8 cellular contexts compared by ENCODE assay signal in the genomic region with DNA sequence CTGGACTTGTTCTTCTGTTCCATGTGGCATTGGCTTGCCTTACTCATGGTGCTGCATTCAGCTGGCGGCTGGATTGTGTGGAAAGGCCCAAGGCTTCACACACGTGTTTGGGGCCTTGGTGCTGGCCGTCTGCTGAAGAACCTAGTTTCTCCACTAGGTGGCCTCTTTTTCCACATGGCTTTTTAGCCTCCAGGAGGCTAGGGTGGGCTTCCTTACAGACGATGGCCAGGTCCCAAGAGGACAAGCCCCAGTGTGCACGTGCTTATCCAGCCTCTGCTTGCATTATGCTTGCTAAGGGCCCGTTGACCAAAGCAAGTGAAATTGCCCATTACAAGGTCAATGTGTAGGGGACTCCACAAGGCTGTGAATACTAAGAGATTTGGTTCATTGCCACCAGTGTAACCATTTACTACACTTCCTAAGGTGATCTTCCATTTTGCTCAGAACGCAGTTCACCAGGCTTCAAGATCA. TPM values are rescaled to one million over a fixed set of nuclear protein-coding genes. Genes with fewer than 3 reads are reported as not detected.
DNase-seq lines count a peak whose midpoint lies in the region; ATAC-seq and TF ChIP-seq lines count a peak whose summit lies in the region.

No MANE protein-coding gene starts in this region.

- no peak overlapping the region for H3K4me3 Mint-ChIP-seq in activated naive CD4-positive, alpha-beta T cell treated with anti-CD3 and anti-CD28 coated beads for 36 hours
- H3K4me3 Mint-ChIP-seq in stimulated activated effector memory CD8-positive, alpha-beta T cell treated with anti-CD3 and anti-CD28 coated beads, Interleukin-12 subunit alpha, Interleukin-12 subunit beta, amount 100 ng/mL, for 72 hours = no peak overlapping the region

- H3K36me3 Mint-ChIP-seq in activated naive CD4-positive, alpha-beta T cell treated with anti-CD3 and anti-CD28 coated beads for 36 hours (ENCODE audit: low read depth) = no peaks in the 10 kb centered on the region
- H3K36me3 Mint-ChIP-seq in stimulated activated effector memory CD8-positive, alpha-beta T cell treated with anti-CD3 and anti-CD28 coated beads, Interleukin-12 subunit alpha, Interleukin-12 subunit beta, amount 100 ng/mL, for 72 hours = no peaks in the 10 kb centered on the region

- CTCF ChIA-PET in activated naive CD4-positive, alpha-beta T cell treated with anti-CD3 and anti-CD28 coated beads for 36 hours (lab: Charles Lee) = interaction anchor here (1.1 to 1.6 kb wide), 3 partner anchors 57 to 106 kb away, joined by 3 to 4 read pairs (median 4); no protein-coding TSS in a partner anchor

- H3K9me3 Mint-ChIP-seq in activated naive CD4-positive, alpha-beta T cell treated with anti-CD3 and anti-CD28 coated beads for 36 hours = no peaks in the 10 kb centered on the region
- no peaks in the 10 kb centered on the region for H3K9me3 Mint-ChIP-seq in stimulated activated effector memory CD8-positive, alpha-beta T cell treated with anti-CD3 and anti-CD28 coated beads, Interleukin-12 subunit alpha, Interleukin-12 subunit beta, amount 100 ng/mL, for 72 hours

- H3K4me3 ChIP-seq in fibroblast of the aortic adventitia (ENCODE audit: low read depth, low read length) = no peak overlapping the region

- ATAC-seq in stimulated activated effector memory CD8-positive, alpha-beta T cell treated with anti-CD3 and anti-CD28 coated beads, Interleukin-12 subunit alpha, Interleukin-12 subunit beta, amount 100 ng/mL, for 72 hours = peak; percentile 50
- ATAC-seq in activated CD4-positive, CD25-positive, alpha-beta regulatory T cell treated with anti-CD3 and anti-CD28 coated beads, Interleukin-2, amount 50 U/mL, for 24 hours = no peak
- no peak for ATAC-seq in GM21447 (IDR thresholded peaks at IDR 0.05; ENCODE audit: unreplicated experiment)
- no peak for ATAC-seq in HG03196 (IDR thresholded peaks at IDR 0.05; ENCODE audit: unreplicated experiment)

- no peak overlapping the region for H3K27ac Mint-ChIP-seq in activated naive CD4-positive, alpha-beta T cell treated with anti-CD3 and anti-CD28 coated beads for 36 hours
- no peak overlapping the region for H3K27ac Mint-ChIP-seq in stimulated activated effector memory CD8-positive, alpha-beta T cell treated with anti-CD3 and anti-CD28 coated beads, Interleukin-12 subunit alpha, Interleukin-12 subunit beta, amount 100 ng/mL, for 72 hours

- no peaks in the 10 kb centered on the region for H3K27me3 Mint-ChIP-seq in activated naive CD4-positive, alpha-beta T cell treated with anti-CD3 and anti-CD28 coated beads for 36 hours (ENCODE audit: low read depth)

- DNase-seq in activated naive CD4-positive, alpha-beta T cell treated with anti-CD3 and anti-CD28 coated beads for 36 hours = peak; percentile 13
- DNase-seq in activated naive CD4-positive, alpha-beta T cell (lab: John Stamatoyannopoulos, UW) = no peak
- peak; percentile 29 for DNase-seq in RPMI7951 (ENCODE audit: low read depth)
- peak; percentile 54 for DNase-seq in fibroblast of the aortic adventitia (ENCODE audit: low read depth)
- peak in 1 of 2 donors; percentile 54 for DNase-seq in stimulated activated effector memory CD8-positive, alpha-beta T cell treated with anti-CD3 and anti-CD28 coated beads, Interleukin-12 subunit alpha, Interleukin-12 subunit beta, amount 100 ng/mL, for 72 hours (ENCODE audit: low spot score in 2 of 2)

- peak; percentile 60 for TF ChIP-seq CTCF in fibroblast of the aortic adventitia (IDR thresholded peaks at IDR 0.05; ENCODE audit: insufficient read depth, low read length)

- no peaks in the 10 kb centered on the region for H3K4me1 Mint-ChIP-seq in activated naive CD4-positive, alpha-beta T cell treated with anti-CD3 and anti-CD28 coated beads for 36 hours (ENCODE audit: low read depth)
- H3K4me1 Mint-ChIP-seq in stimulated activated effector memory CD8-positive, alpha-beta T cell treated with anti-CD3 and anti-CD28 coated beads, Interleukin-12 subunit alpha, Interleukin-12 subunit beta, amount 100 ng/mL, for 72 hours = no peaks in the 10 kb centered on the region

- intact Hi-C loops in activated naive CD4-positive, alpha-beta T cell treated with anti-CD3 and anti-CD28 coated beads for 36 hours (cut with micrococcal nuclease) = no loop called here

RNA-seq across cellular contexts. Expression of gene FOXO6, which starts 47.5 kb away (rescaled TPM):
- under 1 TPM in 1 of 2 experiments, not detected in 1; 0.15 TPM for total RNA-seq in activated naive CD4-positive, alpha-beta T cell treated with anti-CD3 and anti-CD28 coated beads for 36 hours
- not detected in 2 replicates for total RNA-seq in RPMI7951 (2014; rRNA removed; shearing (Covaris generic))
- not detected in 2 replicates for total RNA-seq in fibroblast of the aortic adventitia (ENCODE audit: low replicate concordance)

Comparison
In these comparisons a context has a peak if more than half of its experiments do, and no peak if none do; other contexts are left out.
1. DNase-seq: peak in activated naive CD4-positive, alpha-beta T cell treated with anti-CD3 and anti-CD28 coated beads for 36 hours (single experiment), RPMI7951 (single experiment) and fibroblast of the aortic adventitia (single experiment); none in activated naive CD4-positive, alpha-beta T cell (0 of 4).